In the genomic region with DNA sequence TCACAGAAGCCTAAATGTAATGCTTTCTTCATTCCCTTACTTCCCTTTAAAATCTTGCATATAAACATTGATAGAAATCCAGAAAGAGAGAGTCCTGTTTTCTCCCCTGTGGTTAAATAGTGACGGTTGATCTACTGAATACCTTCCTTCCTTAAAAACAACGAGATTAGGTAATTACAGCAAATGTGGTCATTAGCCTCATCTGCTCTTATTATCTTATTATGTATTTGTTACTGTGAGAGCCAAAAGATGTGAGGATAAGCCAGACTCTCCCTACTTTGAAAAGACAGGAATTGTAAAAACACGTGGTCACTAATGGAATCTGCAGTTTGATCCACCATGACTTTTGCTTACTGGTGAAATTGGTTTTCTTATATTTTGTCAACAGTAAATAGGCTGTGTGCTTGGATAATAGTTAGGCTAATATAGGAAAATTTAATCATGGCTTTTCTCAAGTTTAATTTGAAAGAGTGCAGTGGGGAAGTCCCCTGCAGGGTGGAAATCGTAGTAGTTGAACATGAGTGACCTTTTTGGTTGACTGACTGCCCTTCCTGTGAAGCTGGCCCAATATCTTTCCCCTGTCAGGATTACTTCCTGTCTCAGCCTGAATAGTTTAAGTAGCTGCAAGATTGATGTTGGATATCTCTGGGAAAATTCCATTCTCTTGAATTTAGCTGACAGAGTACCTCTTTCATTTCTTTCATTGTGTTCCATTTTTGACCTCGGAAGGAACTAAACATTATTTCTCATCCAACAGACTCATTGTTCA, we compare ENCODE assay signal across 10 cellular contexts.
A peak's percentile ranks its signal among the peaks of the same experiment; 100 is the strongest.
DNase-seq lines count a peak whose midpoint lies in the region; ATAC-seq and TF ChIP-seq lines count a peak whose summit lies in the region.
"Had no signal": no experiment of that assay in that cellular context is flagged by ENCODE, and none has a peak within 500 bp of the region (broad histone marks: within the 10 kb centered on the region; RNA-seq: fewer than 3 reads in every experiment).

No MANE protein-coding gene starts in this region.

- H3K27ac Mint-ChIP-seq in IgD-negative memory B cell = peak overlapping the region in 2 of 3 donors; percentile 5 to 44
- H3K27ac Mint-ChIP-seq in activated T-helper 2 cell treated with anti-CD3 and anti-CD28 coated beads, Interferon-gamma antibody, Interleukin-2, Interleukin-4, amounts not matched to agents 10 μg/mL and 5 μg/mL and 100 μg/mL, durations not matched to agents 14 hours and 24 hours and 36 hours = peak overlapping the region; percentile 74
- H3K27ac Mint-ChIP-seq in natural killer cell treated with Interleukin-12 subunit alpha and Interleukin-12 subunit beta and Interleukin-15 and Interleukin-18, amount 100 ng/mL, for 72 hours = peak overlapping the region; percentile 66 to 89

- no peaks in the 10 kb centered on the region for H3K27me3 Mint-ChIP-seq in IgD-negative memory B cell
- H3K27me3 Mint-ChIP-seq in activated T-helper 2 cell treated with anti-CD3 and anti-CD28 coated beads, Interferon-gamma antibody, Interleukin-2, Interleukin-4, amounts not matched to agents 10 μg/mL and 5 μg/mL and 100 μg/mL, durations not matched to agents 14 hours and 24 hours and 36 hours (ENCODE audit: low read depth) = no peaks in the 10 kb centered on the region
- no peaks in the 10 kb centered on the region for H3K27me3 Mint-ChIP-seq in natural killer cell treated with Interleukin-12 subunit alpha and Interleukin-12 subunit beta and Interleukin-15 and Interleukin-18, amount 100 ng/mL, for 72 hours

- H3K27ac ChIP-seq in lower lobe of right lung = no peak overlapping the region

- no peaks in the 10 kb centered on the region for H3K9me3 ChIP-seq in lower lobe of right lung
- H3K9me3 ChIP-seq in MG63 = no peaks in the 10 kb centered on the region

- no peaks in the 10 kb centered on the region for H3K36me3 ChIP-seq in lower lobe of right lung
- H3K36me3 ChIP-seq in MG63 = no peaks in the 10 kb centered on the region

- intact Hi-C loops in activated T-helper 2 cell treated with anti-CD3 and anti-CD28 coated beads, Interferon-gamma antibody, Interleukin-2, Interleukin-4, amounts not matched to agents 10 μg/mL and 5 μg/mL and 100 μg/mL, durations not matched to agents 14 hours and 24 hours and 36 hours (cut with micrococcal nuclease) = loop anchor here (1.0 to 10.0 kb wide), 4 partner anchors 7 to 884 kb away; no protein-coding TSS in a partner anchor
- intact Hi-C loops in lower lobe of right lung (cut with DNase I) = no loop called here

- H3K4me1 ChIP-seq in lower lobe of right lung = peaks cover 55% of the 10 kb centered on the region

- no peak for ATAC-seq in natural killer cell treated with Interleukin-12 subunit alpha and Interleukin-12 subunit beta and Interleukin-15 and Interleukin-18, amount 100 ng/mL, for 72 hours
- ATAC-seq in lower lobe of right lung (no peak), HG03280 (IDR thresholded peaks at IDR 0.05; ENCODE audit: unreplicated experiment) (no peak)
- ATAC-seq: esophagus mucosa had no signal

- no peaks in the 10 kb centered on the region for H3K9me3 Mint-ChIP-seq in IgD-negative memory B cell
- no peaks in the 10 kb centered on the region for H3K9me3 Mint-ChIP-seq in activated T-helper 2 cell treated with anti-CD3 and anti-CD28 coated beads, Interferon-gamma antibody, Interleukin-2, Interleukin-4, amounts not matched to agents 10 μg/mL and 5 μg/mL and 100 μg/mL, durations not matched to agents 14 hours and 24 hours and 36 hours
- no peaks in the 10 kb centered on the region for H3K9me3 Mint-ChIP-seq in natural killer cell treated with Interleukin-12 subunit alpha and Interleukin-12 subunit beta and Interleukin-15 and Interleukin-18, amount 100 ng/mL, for 72 hours

- DNase-seq in EH (ENCODE audit: low read depth) (peak; percentile 61), lower lobe of right lung (no peak), COR-L47 (lab: John Stamatoyannopoulos, UW) (no peak), MG63 (no peak)
- DNase-seq in activated T-helper 2 cell treated with anti-CD3 and anti-CD28 coated beads, Interferon-gamma antibody, Interleukin-2, Interleukin-4, amounts not matched to agents 10 μg/mL and 5 μg/mL and 100 μg/mL, durations not matched to agents 14 hours and 24 hours and 36 hours (ENCODE audit: low spot score) = no peak
- no peak for DNase-seq in natural killer cell treated with Interleukin-12 subunit alpha and Interleukin-12 subunit beta and Interleukin-15 and Interleukin-18, amount 100 ng/mL, for 72 hours (ENCODE audit: low spot score)
- DNase-seq: kidney had no signal

- H3K27me3 ChIP-seq in lower lobe of right lung (ENCODE audit: low read depth) (no peaks in the 10 kb centered on the region), MG63 (no peaks in the 10 kb centered on the region)

- H3K4me3 ChIP-seq in lower lobe of right lung = no peak overlapping the region
- H3K4me3 ChIP-seq in MG63 = no peak overlapping the region

- no peaks in the 10 kb centered on the region for H3K36me3 Mint-ChIP-seq in IgD-negative memory B cell
- peaks cover 51% of the 10 kb centered on the region for H3K36me3 Mint-ChIP-seq in activated T-helper 2 cell treated with anti-CD3 and anti-CD28 coated beads, Interferon-gamma antibody, Interleukin-2, Interleukin-4, amounts not matched to agents 10 μg/mL and 5 μg/mL and 100 μg/mL, durations not matched to agents 14 hours and 24 hours and 36 hours (ENCODE audit: low read depth)
- no peaks in the 10 kb centered on the region for H3K36me3 Mint-ChIP-seq in natural killer cell treated with Interleukin-12 subunit alpha and Interleukin-12 subunit beta and Interleukin-15 and Interleukin-18, amount 100 ng/mL, for 72 hours

- TF ChIP-seq CTCF in lower lobe of right lung (IDR thresholded peaks at IDR 0.05) = no peak

- H3K4me3 Mint-ChIP-seq in IgD-negative memory B cell = peak overlapping the region in 3 of 4 donors; percentile 64 to 85 (median 82)
- H3K4me3 Mint-ChIP-seq in activated T-helper 2 cell treated with anti-CD3 and anti-CD28 coated beads, Interferon-gamma antibody, Interleukin-2, Interleukin-4, amounts not matched to agents 10 μg/mL and 5 μg/mL and 100 μg/mL, durations not matched to agents 14 hours and 24 hours and 36 hours (ENCODE audit: low read depth) = peak overlapping the region; percentile 10
- H3K4me3 Mint-ChIP-seq in natural killer cell treated with Interleukin-12 subunit alpha and Interleukin-12 subunit beta and Interleukin-15 and Interleukin-18, amount 100 ng/mL, for 72 hours = peak overlapping the region; percentile 81

- peaks cover 56 to 63% (median 58%) of the 10 kb centered on the region in 3 donors for H3K4me1 Mint-ChIP-seq in IgD-negative memory B cell
- peaks cover 67% of the 10 kb centered on the region for H3K4me1 Mint-ChIP-seq in activated T-helper 2 cell treated with anti-CD3 and anti-CD28 coated beads, Interferon-gamma antibody, Interleukin-2, Interleukin-4, amounts not matched to agents 10 μg/mL and 5 μg/mL and 100 μg/mL, durations not matched to agents 14 hours and 24 hours and 36 hours (ENCODE audit: low read depth)
- peaks cover 66 to 67% of the 10 kb centered on the region in 2 donors for H3K4me1 Mint-ChIP-seq in natural killer cell treated with Interleukin-12 subunit alpha and Interleukin-12 subunit beta and Interleukin-15 and Interleukin-18, amount 100 ng/mL, for 72 hours (ENCODE audit: low read depth in 2 of 2)

Comparison
In these comparisons a context has a peak if more than half of its experiments do, and no peak if none do; other contexts are left out.
1. H3K27ac Mint-ChIP-seq: peak in every context shown above with its lines; median percentile 78 in natural killer cell treated with Interleukin-12 subunit alpha and Interleukin-12 subunit beta and Interleukin-15 and Interleukin-18, amount 100 ng/mL, for 72 hours; 74 in activated T-helper 2 cell treated with anti-CD3 and anti-CD28 coated beads, Interferon-gamma antibody, Interleukin-2, Interleukin-4, amounts not matched to agents 10 μg/mL and 5 μg/mL and 100 μg/mL, durations not matched to agents 14 hours and 24 hours and 36 hours; 24 in IgD-negative memory B cell.
2. H3K4me3 Mint-ChIP-seq: peak in every context shown above with its lines; median percentile 82 in IgD-negative memory B cell; 81 in natural killer cell treated with Interleukin-12 subunit alpha and Interleukin-12 subunit beta and Interleukin-15 and Interleukin-18, amount 100 ng/mL, for 72 hours; 10 in activated T-helper 2 cell treated with anti-CD3 and anti-CD28 coated beads, Interferon-gamma antibody, Interleukin-2, Interleukin-4, amounts not matched to agents 10 μg/mL and 5 μg/mL and 100 μg/mL, durations not matched to agents 14 hours and 24 hours and 36 hours.